8 cellular contexts compared by ENCODE assay signal in genomic region chr5:141094481-141095262, GRCh38. TPM values are rescaled to one million over a fixed set of nuclear protein-coding genes. Genes with fewer than 3 reads are reported as not detected.
DNase-seq lines count a peak whose midpoint lies in the region; ATAC-seq, FAIRE-seq and TF ChIP-seq lines count a peak whose summit lies in the region.

PCDHB2 (plus strand) TSS chr5:141094615; CDS start chr5:141094791, 176 bp downstream.

- peaks cover 13% of the 10 kb centered on the region for H3K36me3 Mint-ChIP-seq in activated naive CD4-positive, alpha-beta T cell treated with anti-CD3 and anti-CD28 coated beads for 36 hours (ENCODE audit: low read depth)
- peaks cover 18 to 29% of the 10 kb centered on the region in 2 donors for H3K36me3 Mint-ChIP-seq in activated naive CD4-positive, alpha-beta T cell treated with anti-CD3 and anti-CD28 coated beads, Interleukin-2, amount 50 U/mL, for 72 hours
- H3K36me3 Mint-ChIP-seq in neural crest cell (ENCODE audit: low read depth) = peaks cover 46% of the 10 kb centered on the region

- H3K9me3 Mint-ChIP-seq in activated naive CD4-positive, alpha-beta T cell treated with anti-CD3 and anti-CD28 coated beads for 36 hours = peaks cover 21% of the 10 kb centered on the region
- peaks cover 14 to 16% of the 10 kb centered on the region in 2 donors for H3K9me3 Mint-ChIP-seq in activated naive CD4-positive, alpha-beta T cell treated with anti-CD3 and anti-CD28 coated beads, Interleukin-2, amount 50 U/mL, for 72 hours
- peaks cover 14% of the 10 kb centered on the region for H3K9me3 Mint-ChIP-seq in neural crest cell

- peaks cover 0 to 32% (median 30%) of the 10 kb centered on the region in 3 donors for H3K9me3 ChIP-seq in esophagus squamous epithelium

- peak within 1 kb of the TSS; percentile 28 for H3K4me3 Mint-ChIP-seq in activated naive CD4-positive, alpha-beta T cell treated with anti-CD3 and anti-CD28 coated beads for 36 hours
- peak within 1 kb of the TSS; percentile 93 for H3K4me3 Mint-ChIP-seq in neural crest cell

- H3K4me1 ChIP-seq in esophagus squamous epithelium = no peaks in the 10 kb centered on the region

- ATAC-seq in activated naive CD4-positive, alpha-beta T cell treated with anti-CD3 and anti-CD28 coated beads, Interleukin-2, amount 50 U/mL, for 72 hours = no peak
- ATAC-seq in HG03571 (IDR thresholded peaks at IDR 0.05; ENCODE audit: unreplicated experiment) = no peak

- peaks cover 0 to 26% (median 0%) of the 10 kb centered on the region in 4 donors for H3K27me3 ChIP-seq in esophagus squamous epithelium

- no peak within 1 kb of the TSS for H3K27ac Mint-ChIP-seq in activated naive CD4-positive, alpha-beta T cell treated with anti-CD3 and anti-CD28 coated beads for 36 hours
- H3K27ac Mint-ChIP-seq in activated naive CD4-positive, alpha-beta T cell treated with anti-CD3 and anti-CD28 coated beads, Interleukin-2, amount 50 U/mL, for 72 hours = no peak within 1 kb of the TSS
- H3K27ac Mint-ChIP-seq in neural crest cell (ENCODE audit: unreplicated experiment) = peak within 1 kb of the TSS; percentile 99

- no peaks in the 10 kb centered on the region for H3K4me1 Mint-ChIP-seq in activated naive CD4-positive, alpha-beta T cell treated with anti-CD3 and anti-CD28 coated beads for 36 hours (ENCODE audit: low read depth)
- H3K4me1 Mint-ChIP-seq in neural crest cell = peaks cover 15% of the 10 kb centered on the region

- H3K27ac ChIP-seq in esophagus squamous epithelium = no peak within 1 kb of the TSS

- no peak for TF ChIP-seq POLR2A in esophagus squamous epithelium (IDR thresholded peaks at IDR 0.05)

- H3K27me3 Mint-ChIP-seq in activated naive CD4-positive, alpha-beta T cell treated with anti-CD3 and anti-CD28 coated beads for 36 hours (ENCODE audit: low read depth) = peaks cover 34% of the 10 kb centered on the region
- peaks cover 3% of the 10 kb centered on the region for H3K27me3 Mint-ChIP-seq in neural crest cell (ENCODE audit: low read depth)

- 23 to 31% methylated on average over 24 to 28 of the region's 29 CpGs for WGBS in esophagus squamous epithelium, 2 donors

- H3K4me3 ChIP-seq in esophagus squamous epithelium = peak within 1 kb of the TSS; percentile 14 to 59 (median 36)

- H3K36me3 ChIP-seq in esophagus squamous epithelium = no peaks in the 10 kb centered on the region

- peak; percentile 26 for DNase-seq in activated naive CD4-positive, alpha-beta T cell treated with anti-CD3 and anti-CD28 coated beads for 36 hours
- DNase-seq in activated naive CD4-positive, alpha-beta T cell treated with anti-CD3 and anti-CD28 coated beads, Interleukin-2, amount 50 U/mL, for 72 hours (ENCODE audit: low spot score in 2 of 2) = no peak
- DNase-seq in RCC 7860 (ENCODE audit: low spot score) (peak; percentile 29), esophagus squamous epithelium (lab: John Stamatoyannopoulos, UW) (no peak), neural crest cell (ENCODE audit: low read depth, low spot score) (peak; percentile 69), GM19238 (ENCODE audit: insufficient read length, low spot score) (no peak)
- no peak for DNase-seq in activated CD4-positive, alpha-beta T cell treated with anti-CD3 and anti-CD28 coated beads, Interleukin-2, amount 50 U/mL, for 1 hour

- no peak for FAIRE-seq in RCC 7860 (lab: Jason Lieb, UNC)

- CTCF ChIA-PET in activated naive CD4-positive, alpha-beta T cell treated with anti-CD3 and anti-CD28 coated beads for 36 hours (lab: Charles Lee) = interaction anchor here (0.6 to 1.8 kb wide), 2 partner anchors 9 to 345 kb away, joined by 4 to 9 read pairs; no protein-coding TSS in a partner anchor

- TF ChIP-seq CTCF in esophagus squamous epithelium (IDR thresholded peaks at IDR 0.05) (peak in 3 of 6 experiments; percentile 11 to 36 (median 27)), neural crest cell (conservative IDR thresholded peaks at IDR 0.05) (peak; percentile 89)

- intact Hi-C loops in activated naive CD4-positive, alpha-beta T cell treated with anti-CD3 and anti-CD28 coated beads for 36 hours (cut with micrococcal nuclease) = no loop called here
- intact Hi-C loops in esophagus squamous epithelium (cut with DNase I) = no loop called here

RNA-seq across cellular contexts. Expression of gene PCDHB2, which starts in this region (rescaled TPM):
- total RNA-seq in activated naive CD4-positive, alpha-beta T cell treated with anti-CD3 and anti-CD28 coated beads for 36 hours = not detected
- total RNA-seq in activated naive CD4-positive, alpha-beta T cell treated with anti-CD3 and anti-CD28 coated beads, Interleukin-2, amount 50 U/mL, for 72 hours = not detected
- total RNA-seq in esophagus squamous epithelium (1 to 10 TPM in 2 of 4 donors, under 1 TPM in 2; 0.53 to 2.3 (median 0.97) TPM), neural crest cell (52.6 and 57.8 TPM in 2 replicates)

Comparison
In these comparisons a context has a peak if more than half of its experiments do, and no peak if none do; other contexts are left out.
1. RNA of gene PCDHB2 (total RNA-seq): 52.6 to 57.8 TPM in neural crest cell; 0.53 to 2.3 TPM in esophagus squamous epithelium, not detected in activated naive CD4-positive, alpha-beta T cell treated with anti-CD3 and anti-CD28 coated beads, Interleukin-2, amount 50 U/mL, for 72 hours and not detected in activated naive CD4-positive, alpha-beta T cell treated with anti-CD3 and anti-CD28 coated beads for 36 hours; every median in the first group is over 10 times any median in the second.
2. Peak in DNase-seq in activated naive CD4-positive, alpha-beta T cell treated with anti-CD3 and anti-CD28 coated beads for 36 hours; RNA of the gene not detected or under 1 TPM.
3. DNase-seq: peak in RCC 7860 (single experiment) and neural crest cell (single experiment); none in activated naive CD4-positive, alpha-beta T cell treated with anti-CD3 and anti-CD28 coated beads, Interleukin-2, amount 50 U/mL, for 72 hours (0 of 2), esophagus squamous epithelium (single experiment), activated CD4-positive, alpha-beta T cell treated with anti-CD3 and anti-CD28 coated beads, Interleukin-2, amount 50 U/mL, for 1 hour (single experiment) and GM19238 (single experiment).